Comparison of ENCODE assay signal across 11 cellular contexts in the genomic region with DNA sequence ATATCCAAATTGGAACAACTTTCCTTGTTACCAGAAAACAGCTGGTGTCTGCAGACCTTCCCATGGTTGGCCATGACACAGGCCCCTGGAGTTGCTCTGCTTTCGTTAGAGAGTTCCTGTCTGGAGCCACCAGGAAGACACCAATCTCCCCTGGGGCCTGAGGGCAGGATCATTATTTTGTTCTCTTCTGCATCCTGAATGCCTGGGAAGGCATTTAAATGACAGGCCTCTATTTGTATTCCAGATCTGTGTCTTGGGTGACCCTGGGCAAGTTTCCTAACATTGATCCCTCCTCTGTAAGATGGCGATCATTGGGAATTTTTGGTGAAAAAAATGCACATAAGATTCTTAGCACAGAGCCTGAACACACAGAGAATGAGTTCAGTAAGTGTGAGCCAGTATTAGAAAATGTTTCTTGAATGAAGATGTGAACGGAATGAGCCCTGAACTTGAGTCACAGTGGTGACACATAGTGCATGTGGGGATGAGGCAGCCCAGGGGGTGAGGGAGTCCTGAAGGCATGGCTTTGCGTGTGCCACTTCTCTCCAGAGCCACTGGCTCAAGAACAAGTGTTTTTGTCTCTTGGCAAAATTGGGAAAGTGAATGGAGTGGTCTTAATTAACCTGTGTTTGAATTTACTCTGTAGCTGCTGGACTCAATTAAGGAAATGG. TPM values are rescaled to one million over a fixed set of nuclear protein-coding genes. Genes with fewer than 3 reads are reported as not detected.
DNase-seq lines count a peak whose midpoint lies in the region; ATAC-seq, FAIRE-seq and TF ChIP-seq lines count a peak whose summit lies in the region.
"Had no signal": no experiment of that assay in that cellular context is flagged by ENCODE, and none has a peak within 500 bp of the region (broad histone marks: within the 10 kb centered on the region; RNA-seq: fewer than 3 reads in every experiment).

No MANE protein-coding gene starts in this region.

- no peak overlapping the region for H2BK120ac ChIP-seq in mesenchymal stem cell (ENCODE audit: low read depth, low read length)

- no peaks in the 10 kb centered on the region for H3K9me3 Mint-ChIP-seq in glutamatergic neuron (ENCODE audit: unreplicated experiment)
- H3K9me3 Mint-ChIP-seq in WTC11: 0 out of 2 replicates have a peak, but pooled peaks cover 5% of the 10 kb centered on the region

- no peak overlapping the region for H2BK5ac ChIP-seq in mesenchymal stem cell (ENCODE audit: low read depth, low read length, poor library complexity, severe bottlenecking)

- DNase-seq in AG10803 (ENCODE audit: low read depth) (peak; percentile 95), HTR-8/SVneo (ENCODE audit: insufficient read length, low spot score) (peak; percentile 34), mammary epithelial cell (peak; percentile 85), mesenchymal stem cell (peak; percentile 83), glutamatergic neuron (no peak), activated gamma-delta T cell treated with Interleukin-2 at 50 U/mL for 16 hours (no peak), WTC11 (ENCODE audit: low spot score) (no peak)
- DNase-seq: NCI-H1436 treated with DMSO at 0.1 percent for 48 hours had no signal

- no peak for TF ChIP-seq CTCF in AG10803 (conservative IDR thresholded peaks at IDR 0.05; ENCODE audit: low read length)
- TF ChIP-seq CTCF in mammary epithelial cell (conservative IDR thresholded peaks at IDR 0.05 in 1 of 2, IDR thresholded peaks at IDR 0.05 in 1 of 2; ENCODE audit: extremely low read depth in 1 of 2, insufficient read depth in 1 of 2, low read depth in 1 of 2, low read length in 2 of 2): no peak
- TF ChIP-seq CTCF in glutamatergic neuron (IDR thresholded peaks at IDR 0.05; ENCODE audit: partially characterized antibody, unreplicated experiment): no peak
- no peak for TF ChIP-seq CTCF in WTC11 (IDR thresholded peaks at IDR 0.05)

- H3K27me3 ChIP-seq in mammary epithelial cell (ENCODE audit: insufficient read depth, low read length) (no peaks in the 10 kb centered on the region), mesenchymal stem cell (ENCODE audit: control insufficient read depth in 1 of 2, insufficient read depth in 1 of 2, low read length in 2 of 2) (peaks cover 0 to 3% of the 10 kb centered on the region in 2 experiments)
- H3K27me3 ChIP-seq: esophagus muscularis mucosa had no signal

- H3K4me3 ChIP-seq in AG10803 (ENCODE audit: low read length) (no peak overlapping the region), mammary epithelial cell (replicated peaks in 1 of 3; ENCODE audit: insufficient read depth in 1 of 3, low read depth in 2 of 3, low read length in 3 of 3) (no peak overlapping the region), mesenchymal stem cell (ENCODE audit: insufficient read depth in 1 of 2, low read depth in 1 of 2, low read length in 2 of 2) (peak overlapping the region in 1 of 2 experiments; percentile 36)
- H3K4me3 ChIP-seq: pancreas had no signal

- H3K79me2 ChIP-seq in mammary epithelial cell (ENCODE audit: insufficient read depth, low read length): no peaks in the 10 kb centered on the region

- no peak overlapping the region for H2AK5ac ChIP-seq in mesenchymal stem cell (ENCODE audit: low read length, severe bottlenecking)

- H3K14ac ChIP-seq in mesenchymal stem cell (ENCODE audit: low read length in 2 of 2): no peak overlapping the region

- CTCF ChIA-PET in mammary epithelial cell (lab: Charles Lee; ENCODE audit: low non-redundant PET) (interaction anchor here (0.7 to 1.6 kb wide), 5 partner anchors 38 to 184 kb away, joined by 3 to 17 read pairs (median 7); no protein-coding TSS in a partner anchor), WTC11 (lab: Charles Lee) (interaction anchor here (0.6 to 4.6 kb wide), 72 partner anchors 8 to 1733 kb away, joined by 3 to 70 read pairs (median 6); a partner anchor contains a TSS)

- intact Hi-C loops in mammary epithelial cell (cut with micrococcal nuclease): loop anchor here (1.0 to 10.0 kb wide), 9 partner anchors 39 to 748 kb away; no protein-coding TSS in a partner anchor

- H2AFZ ChIP-seq in mammary epithelial cell (ENCODE audit: low read depth, low read length): no peak overlapping the region
- no peak overlapping the region for H2AFZ ChIP-seq in mesenchymal stem cell (ENCODE audit: low read depth, low read length)

- no peaks in the 10 kb centered on the region for H3K36me3 Mint-ChIP-seq in glutamatergic neuron (ENCODE audit: unreplicated experiment)
- no peaks in the 10 kb centered on the region for H3K36me3 Mint-ChIP-seq in WTC11

- H2BK12ac ChIP-seq in mesenchymal stem cell (ENCODE audit: low read length in 2 of 2): no peak overlapping the region

- WGBS in mammary epithelial cell (ENCODE audit: low coverage, missing lambda C conversion rate): 55% methylated on average over 3 of the region's 4 CpGs
- 39% methylated on average over 4 of the region's 4 CpGs for WGBS in mesenchymal stem cell

- H3K4me2 ChIP-seq in mammary epithelial cell (ENCODE audit: insufficient read depth, low read depth, low read length) (peak overlapping the region; percentile 19), mesenchymal stem cell (ENCODE audit: low read length, poor library complexity, severe bottlenecking) (no peak overlapping the region)

- no peak overlapping the region for H4K8ac ChIP-seq in mesenchymal stem cell (ENCODE audit: low read length)

- H3K18ac ChIP-seq in mesenchymal stem cell (ENCODE audit: low read depth in 1 of 2, low read length in 2 of 2): no peak overlapping the region

- H3K27me3 Mint-ChIP-seq in glutamatergic neuron (ENCODE audit: unreplicated experiment) (peaks cover 4% of the 10 kb centered on the region), WTC11 (ENCODE audit: low read depth) (no peaks in the 10 kb centered on the region)

- in situ Hi-C loops in mammary epithelial cell (cut with MboI; ENCODE audit: low sequenced_read_pairs in 2 of 2): loop anchor here (5.0 to 25.0 kb wide), 3 partner anchors 176 to 696 kb away; no protein-coding TSS in a partner anchor

- H3K4me1 Mint-ChIP-seq in glutamatergic neuron (ENCODE audit: low read depth, unreplicated experiment) (peaks cover 42% of the 10 kb centered on the region), WTC11 (peaks cover 24% of the 10 kb centered on the region)

- H3K4me3 Mint-ChIP-seq in glutamatergic neuron (ENCODE audit: unreplicated experiment) (no peak overlapping the region), WTC11 (no peak overlapping the region)

- dilution Hi-C loops in mammary epithelial cell (cut with HindIII; ENCODE audit: low sequenced_read_pairs): no loop called here

- no peaks in the 10 kb centered on the region for H4K20me1 ChIP-seq in mammary epithelial cell (ENCODE audit: insufficient read depth, low read length)

- H3K9ac ChIP-seq in mammary epithelial cell (ENCODE audit: insufficient read depth, low read length) (no peak overlapping the region), mesenchymal stem cell (ENCODE audit: low read length) (peak overlapping the region; percentile 85)

- no peaks in the 10 kb centered on the region for H3K79me1 ChIP-seq in mesenchymal stem cell (replicated peaks; ENCODE audit: low read length, poor library complexity, severe bottlenecking)

- H3K23ac ChIP-seq in mesenchymal stem cell (ENCODE audit: low read length in 2 of 2): no peak overlapping the region

- H3K36me3 ChIP-seq in mammary epithelial cell (ENCODE audit: insufficient read depth, low read length) (no peaks in the 10 kb centered on the region), mesenchymal stem cell (ENCODE audit: control insufficient read depth in 1 of 2, insufficient read depth in 2 of 2, low read depth in 1 of 2, low read length in 2 of 2) (peaks cover 0 to 52% of the 10 kb centered on the region in 2 experiments)
- H3K36me3 ChIP-seq: esophagus muscularis mucosa, pancreas had no signal

- no peak overlapping the region for H3K4ac ChIP-seq in mesenchymal stem cell (ENCODE audit: low read depth in 1 of 2, low read length in 2 of 2)

- FAIRE-seq in HTR-8/SVneo (lab: Jason Lieb, UNC): peak; percentile 33

- H3K9me3 ChIP-seq in mammary epithelial cell (replicated peaks; ENCODE audit: insufficient read depth, low read length) (no peaks in the 10 kb centered on the region), mesenchymal stem cell (ENCODE audit: control insufficient read depth, low read length) (no peaks in the 10 kb centered on the region)
- H3K9me3 ChIP-seq: esophagus muscularis mucosa, pancreas had no signal

- ATAC-seq in WTC11 (no peak), esophagus mucosa (no peak)

- no peak overlapping the region for H2BK15ac ChIP-seq in mesenchymal stem cell (ENCODE audit: low read depth, poor library complexity, severe bottlenecking)

- peak overlapping the region; percentile 4 for H3K27ac ChIP-seq in mammary epithelial cell (ENCODE audit: insufficient read depth, low read depth, low read length)
- H3K27ac ChIP-seq in mesenchymal stem cell (ENCODE audit: low read length, poor library complexity, severe bottlenecking): no peak overlapping the region
- H3K27ac ChIP-seq: esophagus muscularis mucosa, pancreas had no signal

- H3K27ac Mint-ChIP-seq in glutamatergic neuron (ENCODE audit: unreplicated experiment): no peak overlapping the region
- no peak overlapping the region for H3K27ac Mint-ChIP-seq in WTC11

- POLR2A ChIA-PET in WTC11 (lab: Charles Lee): no interaction called here

- no peak overlapping the region for H4K91ac ChIP-seq in mesenchymal stem cell (ENCODE audit: low read length)

- peaks cover 19% of the 10 kb centered on the region for H3K4me1 ChIP-seq in mammary epithelial cell (ENCODE audit: insufficient read depth, low read length)
- peaks cover 5% of the 10 kb centered on the region for H3K4me1 ChIP-seq in mesenchymal stem cell (ENCODE audit: control insufficient read depth, insufficient read depth, low read depth, low read length)
- H3K4me1 ChIP-seq: pancreas had no signal

- BruUV-seq in mammary epithelial cell (replicated peaks; lab: Mats Ljungman, UMichigan): no TSS peak

TF ChIP-seq in WTC11, 78 proteins besides CTCF, POLR2A, EP300 and RAD21 (continues in another document):
- TF ChIP-seq, protein P1, sequence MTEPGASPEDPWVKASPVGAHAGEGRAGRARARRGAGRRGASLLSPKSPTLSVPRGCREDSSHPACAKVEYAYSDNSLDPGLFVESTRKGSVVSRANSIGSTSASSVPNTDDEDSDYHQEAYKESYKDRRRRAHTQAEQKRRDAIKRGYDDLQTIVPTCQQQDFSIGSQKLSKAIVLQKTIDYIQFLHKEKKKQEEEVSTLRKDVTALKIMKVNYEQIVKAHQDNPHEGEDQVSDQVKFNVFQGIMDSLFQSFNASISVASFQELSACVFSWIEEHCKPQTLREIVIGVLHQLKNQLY (CRISPR knock-in tag; IDR thresholded peaks at IDR 0.05): no peak
- TF ChIP-seq CREB1 (CRISPR knock-in tag; IDR thresholded peaks at IDR 0.05) (no peak), EMX1 (CRISPR knock-in tag; IDR thresholded peaks at IDR 0.05) (no peak)

RNA-seq across cellular contexts. Expression of a gene that starts 28.4 kb away (rescaled TPM):
- total RNA-seq in mammary epithelial cell: under 1 TPM in 1 of 2 donors, not detected in 1; 0.17 TPM
- 0.05 TPM for polyA plus RNA-seq in mammary epithelial cell
- not detected for polyA minus RNA-seq in mammary epithelial cell
- polyA plus RNA-seq in mesenchymal stem cell (2013, experiment 1 of 2): 1.4 TPM
- 1.5 TPM for polyA plus RNA-seq in mesenchymal stem cell (2013, experiment 2 of 2)
- 16.2 TPM for total RNA-seq in glutamatergic neuron (ENCODE audit: unreplicated experiment)
- 1.8 to 2.8 TPM (median 1.9 TPM) in 3 replicates for total RNA-seq in WTC11 (2021)
- total RNA-seq in esophagus mucosa: not detected

Comparison
In these comparisons a context has a peak if more than half of its experiments do, and no peak if none do; other contexts are left out.
1. DNase-seq: peak in AG10803 (single experiment), HTR-8/SVneo (single experiment), mammary epithelial cell (single experiment) and mesenchymal stem cell (single experiment); none in glutamatergic neuron (single experiment), activated gamma-delta T cell treated with Interleukin-2 at 50 U/mL for 16 hours (single experiment) and WTC11 (single experiment).